In the genomic region with DNA sequence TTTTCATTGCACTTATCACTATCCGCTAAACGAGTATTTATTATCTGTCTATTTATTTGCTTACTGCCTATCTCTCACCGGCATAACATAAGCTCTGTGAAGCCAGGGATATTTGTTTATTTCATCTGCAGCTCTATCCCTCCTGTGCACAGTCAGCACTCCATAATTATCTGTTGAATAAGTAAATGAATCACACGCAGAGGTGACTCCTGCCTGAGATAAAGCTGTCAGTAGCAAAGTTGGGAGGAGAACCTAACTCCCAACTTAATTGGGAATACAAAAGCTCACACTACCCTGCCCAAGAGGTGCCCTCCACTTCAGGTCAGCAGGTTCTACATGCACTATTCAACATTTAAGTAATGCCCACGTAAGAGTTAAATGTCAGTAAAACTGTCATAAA, we compare ENCODE assay signal across 25 cellular contexts.
"Had no signal": no experiment of that assay in that cellular context is flagged by ENCODE, and none has a peak within 500 bp of the region (broad histone marks: within the 10 kb centered on the region; RNA-seq: fewer than 3 reads in every experiment).

No MANE protein-coding gene starts in this region.

- H3K36me3 ChIP-seq: brain microvascular endothelial cell, neutrophil, sigmoid colon, uterus had no signal

- H3K9me3 ChIP-seq: neutrophil, uterus had no signal

- H3K4me1 ChIP-seq: sigmoid colon, uterus had no signal

- H3K27me3 ChIP-seq: brain microvascular endothelial cell, neutrophil, sigmoid colon, uterus had no signal

- ATAC-seq: activated CD8-positive, alpha-beta T cell treated with anti-CD3 and anti-CD28 coated beads for 36 hours; activated T-cell treated with anti-CD3 and anti-CD28 coated beads, Interleukin-2, amount 50 U/mL, for 4 hours; activated T-helper 17 cell treated with anti-CD3 and anti-CD28 coated beads, Interleukin-2, amount 50 U/mL, for 72 hours; left lobe of liver; natural killer cell treated with Interleukin-12 subunit alpha and Interleukin-12 subunit beta and Interleukin-15 and Interleukin-18, amount 100 ng/mL, for 72 hours; stimulated activated effector memory CD8-positive, alpha-beta T cell treated with anti-CD3 and anti-CD28 coated beads, Interleukin-12 subunit alpha, Interleukin-12 subunit beta, amount 100 ng/mL, for 72 hours; stimulated activated naive CD8-positive, alpha-beta T cell treated with anti-CD3 and anti-CD28 coated beads, Interleukin-15, amount 100 ng/mL, for 72 hours had no signal

- H3K4me3 ChIP-seq: lung, sigmoid colon, uterus had no signal

- DNase-seq: activated B cell treated with CpG ODN at 0.5 μM for 24 hours; activated CD4-positive, alpha-beta T cell treated with anti-CD3 and anti-CD28 coated beads, Interleukin-2, amount 50 U/mL, for 1 hour; activated CD8-positive, alpha-beta T cell treated with anti-CD3 and anti-CD28 coated beads for 36 hours; activated gamma-delta T cell treated with Interleukin-2 at 50 U/mL for 16 hours; activated naive CD4-positive, alpha-beta T cell treated with anti-CD3 and anti-CD28 coated beads, Interleukin-2, amount 50 U/mL, for 16 hours; activated T-cell treated with anti-CD3 and anti-CD28 coated beads, Interleukin-2, amount 50 U/mL, for 4 hours; amniotic stem cell; brain microvascular endothelial cell; effector CD4-positive, alpha-beta T cell; hypothalamus; immature natural killer cell; mesendoderm; sigmoid colon; small intestine; stimulated activated CD4-positive, alpha-beta T cell treated with anti-CD3 and anti-CD28 coated beads, Interleukin-4, amount 100 ng/mL, for 24 hours; stimulated activated naive CD8-positive, alpha-beta T cell treated with anti-CD3 and anti-CD28 coated beads, Interleukin-15, amount 100 ng/mL, for 72 hours; substantia nigra; T-helper 1 cell; uterus had no signal

- H3K27ac ChIP-seq: brain microvascular endothelial cell, neutrophil, sigmoid colon, uterus had no signal
